31 cellular contexts compared by ENCODE assay signal in genomic region chr1:241968618-241969017, GRCh38. TPM values are rescaled to one million over a fixed set of nuclear protein-coding genes. Genes with fewer than 3 reads are reported as not detected.
"Had no signal": no experiment of that assay in that cellular context is flagged by ENCODE, and none has a peak within 500 bp of the region (broad histone marks: within the 10 kb centered on the region; RNA-seq: fewer than 3 reads in every experiment).

No MANE protein-coding gene starts in this region.

- FAIRE-seq: urothelium cell line had no signal

- H3K27ac ChIP-seq: stomach, suprapubic skin, testis, thoracic aorta, thyroid gland, tibial artery, tibial nerve, transverse colon, upper lobe of left lung, upper lobe of right lung, uterus, vagina had no signal

- H3K36me3 ChIP-seq: stomach, suprapubic skin, thoracic aorta, thyroid gland, tibial artery, tibial nerve, transverse colon, upper lobe of left lung, upper lobe of right lung, uterus, vagina had no signal

- H3K4me3 ChIP-seq: stomach, suprapubic skin, testis, thoracic aorta, thyroid gland, tibial artery, tibial nerve, transverse colon, upper lobe of left lung, upper lobe of right lung, uterus, vagina had no signal

- H3K9me3 ChIP-seq: stomach, suprapubic skin, testis, thoracic aorta, thyroid gland, tibial artery, tibial nerve, transverse colon, upper lobe of left lung, upper lobe of right lung, uterus, vagina had no signal

- DNase-seq: stimulated activated CD4-positive, alpha-beta T cell treated with anti-CD3 and anti-CD28 coated beads, Interleukin-2, amount 100 ng/mL, for 48 hours; stimulated activated CD4-positive, alpha-beta T cell treated with anti-CD3 and anti-CD28 coated beads, Interleukin-4, amount 100 ng/mL, for 1 hour; stimulated activated CD4-positive, alpha-beta T cell treated with anti-CD3 and anti-CD28 coated beads, Interleukin-4, amount 100 ng/mL, for 24 hours; stimulated activated CD4-positive, alpha-beta T cell treated with anti-CD3 and anti-CD28 coated beads, Interleukin-4, amount 100 ng/mL, for 4 hours; stimulated activated CD8-positive, alpha-beta memory T cell treated with anti-CD3 and anti-CD28 coated beads, Interleukin-4, amount 100 ng/mL, for 48 hours; stimulated activated naive B cell treated with anti-CD40 and anti-IgM and Interleukin-4, amounts not matched to agents 10 μg/mL and 1 μg/mL and 100 μg/mL, for 72 hours; stimulated activated naive CD4-positive, alpha-beta T cell; stimulated activated naive CD4-positive, alpha-beta T cell treated with Interleukin-2 at 50 U/mL for 16 hours; stimulated activated naive CD8-positive, alpha-beta T cell treated with anti-CD3 and anti-CD28 coated beads, Interleukin-15, amount 100 ng/mL, for 72 hours; stimulated activated naive CD8-positive, alpha-beta T cell treated with anti-CD3 and anti-CD28 coated beads, Interleukin-15, Interleukin-2, amounts not matched to agents 100 U/mL and 50 U/mL, for 24 hours; stomach; substantia nigra; testis; thyroid gland; tibial artery; transverse colon; trophoblast cell; upper lobe of left lung; upper lobe of right lung; uterus had no signal

- ATAC-seq: stimulated activated effector memory CD8-positive, alpha-beta T cell treated with anti-CD3 and anti-CD28 coated beads, Interleukin-12 subunit alpha, Interleukin-12 subunit beta, amount 100 ng/mL, for 72 hours; stimulated activated memory B cell treated with anti-CD40 and anti-IgM and Interleukin-4, amounts not matched to agents 10 μg/mL and 1 μg/mL and 100 μg/mL, for 72 hours; stimulated activated naive B cell treated with anti-CD40 and anti-IgM and Interleukin-4, amounts not matched to agents 10 μg/mL and 1 μg/mL and 100 μg/mL, for 72 hours; stimulated activated naive CD8-positive, alpha-beta T cell treated with anti-CD3 and anti-CD28 coated beads, Interleukin-15, amount 100 ng/mL, for 72 hours; stimulated activated naive CD8-positive, alpha-beta T cell treated with anti-CD3 and anti-CD28 coated beads, Interleukin-15, Interleukin-2, amounts not matched to agents 100 U/mL and 50 U/mL, for 24 hours; upper lobe of right lung had no signal

- H3K4me1 ChIP-seq: stomach, suprapubic skin, testis, thyroid gland, tibial artery, tibial nerve, transverse colon, upper lobe of left lung, uterus, vagina had no signal

- H3K27me3 ChIP-seq: stomach, suprapubic skin, testis, thyroid gland, tibial artery, tibial nerve, transverse colon, upper lobe of left lung, upper lobe of right lung, uterus, vagina had no signal

RNA-seq across cellular contexts. Expression of gene BECN2, which starts 11.1 kb away (rescaled TPM):
- total RNA-seq: stomach, subcutaneous adipose tissue, suprapubic skin, temporal lobe, testis, thoracic aorta, thyroid gland, tibial nerve, transverse colon, upper lobe of left lung, upper lobe of right lung, ureter, urinary bladder, uterus, vagina had no signal
- polyA plus RNA-seq: stomach, urinary bladder had no signal

RNA-seq across cellular contexts. Expression of gene MAP1LC3C, which starts 30.3 kb away (rescaled TPM):
- total RNA-seq: ureter had no signal
